In the genomic region with DNA sequence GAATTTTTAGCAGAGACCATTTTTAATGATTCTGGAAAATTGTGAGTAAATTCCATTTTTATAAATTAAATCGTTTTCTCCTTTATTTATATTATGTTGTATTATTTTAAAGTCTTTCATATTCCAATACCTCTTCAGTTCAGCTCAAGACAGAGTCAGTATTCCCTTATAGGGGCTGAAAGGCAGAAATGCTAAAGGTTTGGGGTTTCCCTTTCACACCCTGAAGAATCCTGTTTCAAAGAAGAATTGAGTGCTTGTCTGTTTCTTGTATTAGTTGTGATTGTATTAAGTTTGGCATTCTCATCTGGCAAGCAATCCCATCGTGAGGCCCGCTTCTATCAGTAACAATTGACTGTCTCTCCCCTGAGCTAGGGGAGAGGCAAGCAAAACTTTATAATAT, we compare ENCODE assay signal across 27 cellular contexts. TPM values are rescaled to one million over a fixed set of nuclear protein-coding genes. Genes with fewer than 3 reads are reported as not detected.
DNase-seq lines count a peak whose midpoint lies in the region; ATAC-seq and TF ChIP-seq lines count a peak whose summit lies in the region.
"Had no signal": no experiment of that assay in that cellular context is flagged by ENCODE, and none has a peak within 500 bp of the region (broad histone marks: within the 10 kb centered on the region; RNA-seq: fewer than 3 reads in every experiment).

No MANE protein-coding gene starts in this region.

- no peaks in the 10 kb centered on the region for H3K9me3 Mint-ChIP-seq in activated naive CD4-positive, alpha-beta T cell treated with anti-CD3 and anti-CD28 coated beads for 36 hours
- no peaks in the 10 kb centered on the region for H3K9me3 Mint-ChIP-seq in activated CD8-positive, alpha-beta T cell treated with anti-CD3 and anti-CD28 coated beads for 36 hours
- H3K9me3 Mint-ChIP-seq: CD8-positive, alpha-beta T cell; stimulated activated naive CD8-positive, alpha-beta T cell treated with anti-CD3 and anti-CD28 coated beads, Interleukin-15, Interleukin-2, amounts not matched to agents 100 ng/mL and 50 ng/mL, for 24 hours had no signal

- WGBS in sigmoid colon, 2 donors = 79 to 92% methylated on average over 3 of the region's 3 CpGs

- H3K4me1 ChIP-seq in sigmoid colon = peaks cover 0 to 83% (median 68%) of the 10 kb centered on the region in 4 donors

- H3K27ac ChIP-seq in VCaP (peak overlapping the region; percentile 93), sigmoid colon (peak overlapping the region in 3 of 4 donors; percentile 68 to 75 (median 71))
- H3K27ac ChIP-seq: A549, neutrophil, SJCRH30 had no signal

- TF ChIP-seq CTCF in VCaP (conservative IDR thresholded peaks at IDR 0.05) (no peak), sigmoid colon (IDR thresholded peaks at IDR 0.05) (no peak)
- TF ChIP-seq CTCF in activated CD8-positive, alpha-beta T cell treated with anti-CD3 and anti-CD28 coated beads for 36 hours (IDR thresholded peaks at IDR 0.05) = no peak

- no peak for ATAC-seq in activated CD8-positive, alpha-beta T cell treated with anti-CD3 and anti-CD28 coated beads for 36 hours
- ATAC-seq: A549; CD8-positive, alpha-beta T cell had no signal

- no peak for TF ChIP-seq EP300 in sigmoid colon (IDR thresholded peaks at IDR 0.05)

- no peak for TF ChIP-seq POLR2A in erythroblast (IDR thresholded peaks at IDR 0.05; ENCODE audit: low read length)
- TF ChIP-seq POLR2A in sigmoid colon (IDR thresholded peaks at IDR 0.05) = no peak

- H3K4me3 Mint-ChIP-seq in activated naive CD4-positive, alpha-beta T cell treated with anti-CD3 and anti-CD28 coated beads for 36 hours = no peak overlapping the region
- H3K4me3 Mint-ChIP-seq in activated CD8-positive, alpha-beta T cell treated with anti-CD3 and anti-CD28 coated beads for 36 hours = no peak overlapping the region
- H3K4me3 Mint-ChIP-seq: CD8-positive, alpha-beta T cell had no signal

- peak overlapping the region in 1 of 4 donors; percentile 7 for H3K4me3 ChIP-seq in sigmoid colon
- H3K4me3 ChIP-seq: A549, MG63, SJCRH30 had no signal

- POLR2A ChIA-PET in activated CD8-positive, alpha-beta T cell treated with anti-CD3 and anti-CD28 coated beads for 36 hours (lab: Charles Lee) = interaction anchor here (0.6 to 1.3 kb wide), 3 partner anchors 11 to 16 kb away, joined by 3 to 6 read pairs (median 3); no protein-coding TSS in a partner anchor

- no peaks in the 10 kb centered on the region for H3K36me3 ChIP-seq in sigmoid colon
- H3K36me3 ChIP-seq: MG63, neutrophil, SJCRH30, tibial artery had no signal

- intact Hi-C loops in activated naive CD4-positive, alpha-beta T cell treated with anti-CD3 and anti-CD28 coated beads for 36 hours (cut with micrococcal nuclease) = loop anchor here (10.0 kb wide), 1 partner anchor 63 kb away; no protein-coding TSS in a partner anchor
- intact Hi-C loops in sigmoid colon (cut with DNase I) = no loop called here
- intact Hi-C loops in activated CD8-positive, alpha-beta T cell treated with anti-CD3 and anti-CD28 coated beads for 36 hours (cut with micrococcal nuclease) = no loop called here

- peaks cover 1% of the 10 kb centered on the region for H3K36me3 Mint-ChIP-seq in activated naive CD4-positive, alpha-beta T cell treated with anti-CD3 and anti-CD28 coated beads for 36 hours (ENCODE audit: low read depth)
- H3K36me3 Mint-ChIP-seq in activated CD8-positive, alpha-beta T cell treated with anti-CD3 and anti-CD28 coated beads for 36 hours (ENCODE audit: low read depth) = peaks cover 2% of the 10 kb centered on the region

- no peak for DNase-seq in activated naive CD4-positive, alpha-beta T cell treated with anti-CD3 and anti-CD28 coated beads for 36 hours
- no peak for DNase-seq in activated naive CD4-positive, alpha-beta T cell (lab: John Stamatoyannopoulos, UW)
- DNase-seq in erythroblast (lab: John Stamatoyannopoulos, UW) (peak; percentile 38 to 50), sigmoid colon (no peak), putamen (ENCODE audit: low spot score) (no peak)
- no peak for DNase-seq in activated CD8-positive, alpha-beta T cell treated with anti-CD3 and anti-CD28 coated beads for 36 hours
- DNase-seq in stimulated activated CD4-positive, alpha-beta T cell treated with anti-CD3 and anti-CD28 coated beads, Interleukin-4, amount 100 ng/mL, for 4 hours = no peak
- DNase-seq: activated CD4-positive, alpha-beta T cell treated with anti-CD3 and anti-CD28 coated beads, Interleukin-2, amount 50 U/mL, for 48 hours; activated CD8-positive, alpha-beta memory T cell treated with anti-CD3 and anti-CD28 coated beads, Interleukin-2, amount 50 U/mL, for 48 hours; activated effector memory CD4-positive, alpha-beta T cell treated with Interleukin-2 at 50 U/mL for 16 hours; AML-193; amniotic stem cell; CD8-positive, alpha-beta T cell; DMS 273 treated with DMSO at 0.1 percent for 48 hours; KBM-7; kidney glomerular epithelial cell; MG63; NCI-H1417; NCI-H2029 treated with DMSO at 0.1 percent for 48 hours; NCI-H526 treated with DMSO at 0.1 percent for 48 hours; SJCRH30; tibial artery had no signal

- H3K9me3 ChIP-seq in sigmoid colon = no peaks in the 10 kb centered on the region
- H3K9me3 ChIP-seq: A549, MG63, neutrophil, SJCRH30, tibial artery had no signal

- no peaks in the 10 kb centered on the region for H3K27me3 Mint-ChIP-seq in activated naive CD4-positive, alpha-beta T cell treated with anti-CD3 and anti-CD28 coated beads for 36 hours (ENCODE audit: low read depth)
- no peaks in the 10 kb centered on the region for H3K27me3 Mint-ChIP-seq in activated CD8-positive, alpha-beta T cell treated with anti-CD3 and anti-CD28 coated beads for 36 hours
- H3K27me3 Mint-ChIP-seq: progenitor cell of endocrine pancreas; stimulated activated naive CD8-positive, alpha-beta T cell treated with anti-CD3 and anti-CD28 coated beads, Interleukin-15, Interleukin-2, amounts not matched to agents 100 ng/mL and 50 ng/mL, for 24 hours had no signal

- CTCF ChIA-PET in activated naive CD4-positive, alpha-beta T cell treated with anti-CD3 and anti-CD28 coated beads for 36 hours (lab: Charles Lee) = interaction anchor here (0.9 kb wide), 1 partner anchor 11 kb away, joined by 3 read pairs; no protein-coding TSS in a partner anchor
- CTCF ChIA-PET in activated CD8-positive, alpha-beta T cell treated with anti-CD3 and anti-CD28 coated beads for 36 hours (lab: Charles Lee) = no interaction called here

- peak overlapping the region; percentile 31 for H3K27ac Mint-ChIP-seq in activated naive CD4-positive, alpha-beta T cell treated with anti-CD3 and anti-CD28 coated beads for 36 hours
- H3K27ac Mint-ChIP-seq in activated CD8-positive, alpha-beta T cell treated with anti-CD3 and anti-CD28 coated beads for 36 hours = no peak overlapping the region

- H3K4me1 Mint-ChIP-seq in activated naive CD4-positive, alpha-beta T cell treated with anti-CD3 and anti-CD28 coated beads for 36 hours (ENCODE audit: low read depth) = peaks cover 55% of the 10 kb centered on the region
- peaks cover 43% of the 10 kb centered on the region for H3K4me1 Mint-ChIP-seq in activated CD8-positive, alpha-beta T cell treated with anti-CD3 and anti-CD28 coated beads for 36 hours (ENCODE audit: low read depth)

- no peaks in the 10 kb centered on the region for H3K27me3 ChIP-seq in sigmoid colon
- H3K27me3 ChIP-seq: MG63, neutrophil, SJCRH30, tibial artery had no signal

RNA-seq across cellular contexts. Expression of gene PACSIN2, which starts 57.4 kb away (rescaled TPM):
- 10 to 100 TPM; 31.2 to 32.9 TPM for total RNA-seq in activated naive CD4-positive, alpha-beta T cell treated with anti-CD3 and anti-CD28 coated beads for 36 hours
- total RNA-seq in sigmoid colon = 10 to 100 TPM; 44.2 to 52.3 (median 48.3) TPM
- polyA plus RNA-seq in sigmoid colon = 100 to 1,000 TPM in 1 of 3 donors, 10 to 100 TPM in 2; 75.1 to 126 (median 91.4) TPM
- total RNA-seq in activated CD8-positive, alpha-beta T cell treated with anti-CD3 and anti-CD28 coated beads for 36 hours = 10 to 100 TPM; 33.5 to 35.7 TPM

Comparison
In these comparisons a context has a peak if more than half of its experiments do, and no peak if none do; other contexts are left out.
1. DNase-seq: peak in erythroblast (2 of 2); none in activated naive CD4-positive, alpha-beta T cell treated with anti-CD3 and anti-CD28 coated beads for 36 hours (single experiment), activated naive CD4-positive, alpha-beta T cell (0 of 4), sigmoid colon (single experiment), activated CD8-positive, alpha-beta T cell treated with anti-CD3 and anti-CD28 coated beads for 36 hours (single experiment), stimulated activated CD4-positive, alpha-beta T cell treated with anti-CD3 and anti-CD28 coated beads, Interleukin-4, amount 100 ng/mL, for 4 hours (0 of 2) and putamen (single experiment).